ENCODE assay signal across 7 cellular contexts in genomic region chr16:69729030-69729429, GRCh38. TPM values are rescaled to one million over a fixed set of nuclear protein-coding genes. Genes with fewer than 3 reads are reported as not detected.
DNase-seq lines count a peak whose midpoint lies in the region; ATAC-seq and TF ChIP-seq lines count a peak whose summit lies in the region.
"Not testable (repeated sequence)": the region's sequence is repeated elsewhere in the genome, so short reads cannot be mapped to it uniquely, and the experiment has no call there.

No MANE protein-coding gene starts in this region.

- in situ Hi-C loops in IMR-90 (cut with MboI; ENCODE audit: low sequenced_read_pairs): not testable (repeated sequence)

- not testable (repeated sequence) for H3K9me3 Mint-ChIP-seq in Calu3 (ENCODE audit: low read depth, unreplicated experiment); activated CD4-positive, alpha-beta T cell treated with anti-CD3 and anti-CD28 coated beads, Interleukin-2, amount 10 ng/mL, durations not matched to agents 7 days and 5 days; endodermal cell

- not testable (repeated sequence) for TF ChIP-seq CTCF in A673 (conservative IDR thresholded peaks at IDR 0.05; ENCODE audit: low read depth, low read length); Calu3 (IDR thresholded peaks at IDR 0.05; ENCODE audit: unreplicated experiment); IMR-90 (conservative IDR thresholded peaks at IDR 0.05; ENCODE audit: low read depth, low read length); RWPE1 (conservative IDR thresholded peaks at IDR 0.05; ENCODE audit: low read depth); endodermal cell (conservative IDR thresholded peaks at IDR 0.05); psoas muscle (IDR thresholded peaks at IDR 0.05)

- H4K91ac ChIP-seq in IMR-90 (ENCODE audit: insufficient read depth, low read depth, low read length): peak overlapping the region; percentile 33; the same call in 1 of the 2 replicates

- not testable (repeated sequence) for TF ChIP-seq POLR2A in IMR-90 (IDR thresholded peaks at IDR 0.05; ENCODE audit: low read depth, low read length)

- not testable (repeated sequence) for H2BK15ac ChIP-seq in IMR-90 (ENCODE audit: low read depth, low read length)

- not testable (repeated sequence) for H3K27me3 ChIP-seq in A673 (replicated peaks; ENCODE audit: insufficient read depth, low read depth, low read length, poor library complexity); IMR-90 (ENCODE audit: control insufficient read depth, insufficient read depth, low read length); endodermal cell (ENCODE audit: control insufficient read depth, insufficient read depth, low read length, poor library complexity, severe bottlenecking); psoas muscle (ENCODE audit: insufficient read depth in 3 of 3, low read length in 2 of 3)

- H3K36me3 ChIP-seq in A673 (ENCODE audit: insufficient read depth, low read length, poor library complexity, severe bottlenecking); IMR-90 (ENCODE audit: control insufficient read depth, insufficient read depth, low read length); endodermal cell (ENCODE audit: control insufficient read depth, insufficient read depth, low read length); psoas muscle (ENCODE audit: insufficient read depth in 1 of 2, low read depth in 1 of 2): not testable (repeated sequence)

- intact Hi-C loops in A673 (cut with micrococcal nuclease; ENCODE audit: unreplicated experiment); Calu3 (cut with micrococcal nuclease; ENCODE audit: unreplicated experiment); IMR-90 (cut with micrococcal nuclease); psoas muscle (cut with DNase I): not testable (repeated sequence)

- H3K9me1 ChIP-seq in IMR-90 (ENCODE audit: insufficient read depth, low read length): not testable (repeated sequence)

- not testable (repeated sequence) for H3K9me3 ChIP-seq in A673 (ENCODE audit: low read depth, low read length, poor library complexity, severe bottlenecking); IMR-90 (ENCODE audit: control insufficient read depth, insufficient read depth, low read length); endodermal cell (ENCODE audit: control insufficient read depth, low read length); psoas muscle

- peaks cover 17 to 46% of the 10 kb centered on the region in 2 experiments for H3K79me1 ChIP-seq in IMR-90 (ENCODE audit: low read depth in 1 of 2, low read length in 2 of 2)

- peak overlapping the region; percentile 81 for H2BK120ac ChIP-seq in IMR-90 (ENCODE audit: low read depth, low read length)

- H3K27ac Mint-ChIP-seq in Calu3 (ENCODE audit: unreplicated experiment) (peak overlapping the region; percentile 99), endodermal cell (peak overlapping the region; percentile 49)
- H3K27ac Mint-ChIP-seq in activated CD4-positive, alpha-beta T cell treated with anti-CD3 and anti-CD28 coated beads, Interleukin-2, amount 10 ng/mL, durations not matched to agents 7 days and 5 days: peak overlapping the region; percentile 48

- H4K20me1 ChIP-seq in IMR-90 (ENCODE audit: insufficient read depth, low read length): peaks cover 13% of the 10 kb centered on the region; the same call in 1 of the 2 replicates

- H3K23ac ChIP-seq in IMR-90 (ENCODE audit: low read depth, low read length): not testable (repeated sequence)

- peak overlapping the region; percentile 81 for H3K4me3 Mint-ChIP-seq in Calu3 (ENCODE audit: low read depth, unreplicated experiment)
- not testable (repeated sequence) for H3K4me3 Mint-ChIP-seq in activated CD4-positive, alpha-beta T cell treated with anti-CD3 and anti-CD28 coated beads, Interleukin-2, amount 10 ng/mL, durations not matched to agents 7 days and 5 days; endodermal cell

- not testable (repeated sequence) for H3K9ac ChIP-seq in IMR-90 (ENCODE audit: low read depth, low read length); endodermal cell (ENCODE audit: extremely low read depth, low read length, poor library complexity, severe bottlenecking)

- H3K18ac ChIP-seq in IMR-90 (ENCODE audit: low read depth, low read length): not testable (repeated sequence)

- H4K5ac ChIP-seq in IMR-90 (ENCODE audit: low read depth, low read length): not testable (repeated sequence)

- not testable (repeated sequence) for BruUV-seq in A673 (replicated peaks; lab: Mats Ljungman, UMichigan); Calu3 (replicated peaks; lab: Mats Ljungman, UMichigan); IMR-90 (replicated peaks; lab: Mats Ljungman, UMichigan)

- 100% methylated on average over 2 of the region's 4 CpGs; no CpG with 5 or more reads in 1 of the 2 experiments for WGBS in IMR-90 (ENCODE audit: extremely low coverage in 2 of 2, insufficient read length in 1 of 2), 2 experiments
- 94 to 97% methylated on average over 4 of the region's 4 CpGs for WGBS in endodermal cell (ENCODE audit: insufficient coverage in 1 of 2, insufficient read length in 1 of 2), 2 experiments
- 76 to 91% (median 78%) methylated on average over 4 of the region's 4 CpGs for WGBS in psoas muscle, 3 donors

- DNase-seq in A673 (ENCODE audit: low spot score); Calu3; IMR-90; RWPE1 (ENCODE audit: low spot score); activated CD4-positive, alpha-beta T cell treated with anti-CD3 and anti-CD28 coated beads, Interleukin-2, amount 10 ng/mL, durations not matched to agents 7 days and 5 days; endodermal cell; psoas muscle: not testable (repeated sequence)

- POLR2A ChIA-PET in A673 (lab: Charles Lee; ENCODE audit: low non-redundant PET); IMR-90 (lab: Charles Lee; ENCODE audit: unreplicated experiment); activated CD4-positive, alpha-beta T cell treated with anti-CD3 and anti-CD28 coated beads, Interleukin-2, amount 10 ng/mL, durations not matched to agents 7 days and 5 days (lab: Charles Lee): not testable (repeated sequence)
- POLR2A ChIA-PET in RWPE1 (lab: Yijun Ruan, JAX; ENCODE audit: low non-redundant PET): interaction anchor here (0.7 kb wide), 1 partner anchor 12 kb away, joined by 3 read pairs; no protein-coding TSS in a partner anchor

- peak overlapping the region; percentile 12 for H3K27ac ChIP-seq in A673 (ENCODE audit: low read depth, low read length, poor library complexity, severe bottlenecking)
- H3K27ac ChIP-seq in IMR-90 (ENCODE audit: insufficient read depth, low read length); endodermal cell (ENCODE audit: low read depth, low read length): not testable (repeated sequence)
- peak overlapping the region; percentile 98 for H3K27ac ChIP-seq in RWPE1
- peak overlapping the region; percentile 80 for H3K27ac ChIP-seq in psoas muscle

- CTCF ChIA-PET in A673 (lab: Charles Lee): not testable (repeated sequence)
- CTCF ChIA-PET in Calu3 (lab: Charles Lee): interaction anchor here (1.5 to 1.8 kb wide), 2 partner anchors 26 to 34 kb away, joined by 3 to 5 read pairs; partner anchors contain the start of genes NOB1 and WWP2
- CTCF ChIA-PET in IMR-90 (lab: Yijun Ruan, JAX): interaction anchor here (0.6 kb wide), 1 partner anchor 509 kb away, joined by 4 read pairs; no protein-coding TSS in a partner anchor
- CTCF ChIA-PET in RWPE1 (lab: Yijun Ruan, JAX): interaction anchor here (0.5 to 0.7 kb wide), 3 partner anchors 12 to 26 kb away, joined by 3 to 4 read pairs (median 3); partner anchors contain the start of gene NOB1
- CTCF ChIA-PET in activated CD4-positive, alpha-beta T cell treated with anti-CD3 and anti-CD28 coated beads, Interleukin-2, amount 10 ng/mL, durations not matched to agents 7 days and 5 days (lab: Charles Lee): interaction anchor here (7.9 kb wide), 1 partner anchor 25 kb away, joined by 50 read pairs; the partner anchor contains the start of gene NOB1

- H3K4me1 Mint-ChIP-seq in Calu3 (ENCODE audit: low read depth, unreplicated experiment): peaks cover 25% of the 10 kb centered on the region
- peaks cover 43% of the 10 kb centered on the region for H3K4me1 Mint-ChIP-seq in activated CD4-positive, alpha-beta T cell treated with anti-CD3 and anti-CD28 coated beads, Interleukin-2, amount 10 ng/mL, durations not matched to agents 7 days and 5 days
- peaks cover 19% of the 10 kb centered on the region for H3K4me1 Mint-ChIP-seq in endodermal cell

- peaks cover 64% of the 10 kb centered on the region for H3K36me3 Mint-ChIP-seq in Calu3 (ENCODE audit: insufficient read depth, unreplicated experiment)
- H3K36me3 Mint-ChIP-seq in activated CD4-positive, alpha-beta T cell treated with anti-CD3 and anti-CD28 coated beads, Interleukin-2, amount 10 ng/mL, durations not matched to agents 7 days and 5 days (ENCODE audit: low read depth); endodermal cell (ENCODE audit: low read depth): not testable (repeated sequence)

- H2BK5ac ChIP-seq in IMR-90 (ENCODE audit: low read depth, low read length, poor library complexity, severe bottlenecking): not testable (repeated sequence)

- H3K27me3 Mint-ChIP-seq in Calu3 (ENCODE audit: unreplicated experiment); activated CD4-positive, alpha-beta T cell treated with anti-CD3 and anti-CD28 coated beads, Interleukin-2, amount 10 ng/mL, durations not matched to agents 7 days and 5 days; endodermal cell (ENCODE audit: insufficient read depth): not testable (repeated sequence)

- not testable (repeated sequence) for H3K56ac ChIP-seq in IMR-90 (ENCODE audit: extremely low read depth, insufficient read depth, low read length)

- H2BK20ac ChIP-seq in IMR-90 (ENCODE audit: low read depth, low read length): 0 out of 2 replicates have a peak overlapping the region, but pooled peaks have one; percentile 18

- H2AK9ac ChIP-seq in IMR-90 (replicated peaks; ENCODE audit: low read depth, low read length, poor library complexity): not testable (repeated sequence)

- not testable (repeated sequence) for H2AFZ ChIP-seq in IMR-90 (replicated peaks; ENCODE audit: low read length, poor library complexity)

- dilution Hi-C loops in IMR-90 (cut with HindIII; ENCODE audit: low sequenced_read_pairs, unreplicated experiment): not testable (repeated sequence)

- H3K4me1 ChIP-seq in A673 (ENCODE audit: insufficient read depth, low read length, poor library complexity, severe bottlenecking) (peaks cover 27% of the 10 kb centered on the region), psoas muscle (peaks cover 18% of the 10 kb centered on the region)
- not testable (repeated sequence) for H3K4me1 ChIP-seq in IMR-90 (ENCODE audit: control insufficient read depth, insufficient read depth, low read length); endodermal cell (ENCODE audit: control insufficient read depth, insufficient read depth, low read length)

- not testable (repeated sequence) for H3K4me3 ChIP-seq in A673 (ENCODE audit: low read depth, low read length, poor library complexity, severe bottlenecking); IMR-90 (ENCODE audit: insufficient read depth, low read depth, low read length); endodermal cell (ENCODE audit: low read length); psoas muscle

- H3K14ac ChIP-seq in IMR-90 (replicated peaks; ENCODE audit: low read depth, low read length): not testable (repeated sequence)

- 0 out of 2 replicates have a peak overlapping the region, but pooled peaks have one; percentile 22 for H3K4ac ChIP-seq in IMR-90 (ENCODE audit: low read depth, low read length)

- not testable (repeated sequence) for TF ChIP-seq RAD21 in IMR-90 (IDR thresholded peaks at IDR 0.05; ENCODE audit: low read length)

- ATAC-seq in IMR-90 (ENCODE audit: low read depth); psoas muscle: not testable (repeated sequence)

- H2AK5ac ChIP-seq in IMR-90 (ENCODE audit: low read depth, low read length): 0 out of 2 replicates have a peak overlapping the region, but pooled peaks have one; percentile 89

- H3K4me2 ChIP-seq in IMR-90 (ENCODE audit: low read depth, low read length): not testable (repeated sequence)

- not testable (repeated sequence) for H4K8ac ChIP-seq in IMR-90 (ENCODE audit: low read depth in 2 of 2, low read length in 2 of 2)

RNA-seq across cellular contexts. Expression of gene NQO1, which starts 2.7 kb away (rescaled TPM):
- total RNA-seq in A673 (2021): 46.9 and 61.7 TPM in 2 replicates
- total RNA-seq in Calu3 (2022): 365 and 415 TPM in 2 replicates
- total RNA-seq in IMR-90 (2012; rRNA removed): 404 and 426 TPM in 2 replicates
- polyA plus RNA-seq in IMR-90 (2012; rRNA removed): 266 and 304 TPM in 2 replicates
- polyA plus RNA-seq in IMR-90 (2012; cell fraction: cytosol; rRNA removed): 178 and 231 TPM in 2 replicates
- 57.1 and 94.2 TPM in 2 replicates for polyA plus RNA-seq in IMR-90 (2012; cell fraction: nucleus; rRNA removed; ENCODE audit: low replicate concordance)
- 10 to 100 TPM; 20.4 to 22.4 TPM for total RNA-seq in activated CD4-positive, alpha-beta T cell treated with anti-CD3 and anti-CD28 coated beads, Interleukin-2, amount 10 ng/mL, durations not matched to agents 7 days and 5 days
- 100 to 1,000 TPM; 126 to 141 TPM for total RNA-seq in endodermal cell
- polyA plus RNA-seq in endodermal cell (2013, experiment 1 of 2): 34.1 TPM
- polyA plus RNA-seq in endodermal cell (2013, experiment 2 of 2): 43.1 TPM
- 100 to 1,000 TPM in 1 of 4 donors, 10 to 100 TPM in 3; 29.2 to 186 (median 53.9) TPM for total RNA-seq in psoas muscle
- polyA plus RNA-seq in psoas muscle: 10 to 100 TPM; 12.1 to 47.1 (median 17.1) TPM

RNA-seq across cellular contexts. Expression of gene NOB1, which starts 25.7 kb away (rescaled TPM):
- 78.1 and 93.3 TPM in 2 replicates for total RNA-seq in A673 (2021)
- total RNA-seq in Calu3 (2022): 82.4 and 88.2 TPM in 2 replicates
- 36.4 and 47.0 TPM in 2 replicates for total RNA-seq in IMR-90 (2012; rRNA removed)
- polyA plus RNA-seq in IMR-90 (2012; rRNA removed): 58.1 and 63.2 TPM in 2 replicates
- 57.9 and 67.8 TPM in 2 replicates for polyA plus RNA-seq in IMR-90 (2012; cell fraction: cytosol; rRNA removed)
- polyA plus RNA-seq in IMR-90 (2012; cell fraction: nucleus; rRNA removed; ENCODE audit: low replicate concordance): 25.7 and 35.4 TPM in 2 replicates
- total RNA-seq in activated CD4-positive, alpha-beta T cell treated with anti-CD3 and anti-CD28 coated beads, Interleukin-2, amount 10 ng/mL, durations not matched to agents 7 days and 5 days: 10 to 100 TPM; 60.5 to 62.5 TPM
- total RNA-seq in endodermal cell: 10 to 100 TPM; 53.1 to 53.4 TPM
- polyA plus RNA-seq in endodermal cell (2013, experiment 1 of 2): 60.9 TPM
- 51.8 TPM for polyA plus RNA-seq in endodermal cell (2013, experiment 2 of 2)
- 10 to 100 TPM; 29.3 to 53.5 (median 43.0) TPM for total RNA-seq in psoas muscle
- polyA plus RNA-seq in psoas muscle: 10 to 100 TPM; 33.0 to 60.6 (median 36.5) TPM

RNA-seq across cellular contexts. Expression of gene WWP2, which starts 33.1 kb away (rescaled TPM):
- total RNA-seq in A673 (2021) (32.4 and 38.5 TPM in 2 replicates), Calu3 (2022) (47.5 and 53.8 TPM in 2 replicates), IMR-90 (2012; rRNA removed) (12.7 and 14.4 TPM in 2 replicates), endodermal cell (10 to 100 TPM; 42.3 to 50.0 TPM), psoas muscle (10 to 100 TPM; 18.6 to 26.0 (median 20.5) TPM)
- polyA plus RNA-seq in IMR-90 (2012; rRNA removed) (11.8 and 13.7 TPM in 2 replicates), psoas muscle (10 to 100 TPM; 12.2 to 19.0 (median 18.4) TPM)
- polyA plus RNA-seq in IMR-90 (2012; cell fraction: cytosol; rRNA removed): 6.5 and 8.4 TPM in 2 replicates
- 32.2 and 32.7 TPM in 2 replicates for polyA plus RNA-seq in IMR-90 (2012; cell fraction: nucleus; rRNA removed; ENCODE audit: low replicate concordance)
- total RNA-seq in activated CD4-positive, alpha-beta T cell treated with anti-CD3 and anti-CD28 coated beads, Interleukin-2, amount 10 ng/mL, durations not matched to agents 7 days and 5 days: 10 to 100 TPM; 68.8 to 76.3 TPM
- polyA plus RNA-seq in endodermal cell (2013, experiment 1 of 2): 23.3 TPM
- polyA plus RNA-seq in endodermal cell (2013, experiment 2 of 2): 20.7 TPM

Comparison
In these comparisons a context has a peak if more than half of its experiments do, and no peak if none do; other contexts are left out.
1. H3K27ac Mint-ChIP-seq: peak in every context shown above with its lines; median percentile 99 in Calu3; 49 in endodermal cell; 48 in activated CD4-positive, alpha-beta T cell treated with anti-CD3 and anti-CD28 coated beads, Interleukin-2, amount 10 ng/mL, durations not matched to agents 7 days and 5 days.